In genomic region chr11:45662665-45663485, GRCh38 we compare ENCODE assay signal across 7 cellular contexts. TPM values are rescaled to one million over a fixed set of nuclear protein-coding genes. Genes with fewer than 3 reads are reported as not detected.
DNase-seq lines count a peak whose midpoint lies in the region; ATAC-seq and TF ChIP-seq lines count a peak whose summit lies in the region.

No MANE protein-coding gene starts in this region.

- no peaks in the 10 kb centered on the region for H3K36me3 ChIP-seq in MG63

- H3K9me3 ChIP-seq in MG63 = no peaks in the 10 kb centered on the region

- DNase-seq in EH (ENCODE audit: low read depth) (peak; percentile 87), MG63 (peak; percentile 42), caudate nucleus (lab: John Stamatoyannopoulos, UW) (peak in 33 of 61 donors; percentile 23 to 86 (median 45)), omental fat pad (ENCODE audit: low spot score) (no peak), NCI-H146 (lab: John Stamatoyannopoulos, UW) (no peak)

- TF ChIP-seq CTCF in omental fat pad (IDR thresholded peaks at IDR 0.05) = no peak

- ATAC-seq in omental fat pad (ENCODE audit: low FRiP score) = peak; percentile 34
- no peak for ATAC-seq in GM19455 (IDR thresholded peaks at IDR 0.05; ENCODE audit: unreplicated experiment)
- no peak for ATAC-seq in HG03565 (IDR thresholded peaks at IDR 0.05; ENCODE audit: unreplicated experiment)

- H3K4me3 ChIP-seq in MG63 = no peak overlapping the region

- peaks cover 3% of the 10 kb centered on the region; the same call in 1 of the 2 replicates for H3K27me3 ChIP-seq in MG63

- H3K27ac ChIP-seq in caudate nucleus (ENCODE audit: low read depth, low read length) = peak overlapping the region; percentile 18

RNA-seq across cellular contexts. Expression of gene CHST1, which starts 2.5 kb away (rescaled TPM):
- total RNA-seq in MG63 (2014; rRNA removed; shearing (Covaris generic); ENCODE audit: low replicate concordance) = not detected in 2 replicates
- 1 to 10 TPM in 3 of 4 donors, under 1 TPM in 1; 0.37 to 8.4 (median 2.7) TPM for total RNA-seq in omental fat pad

Comparison
In these comparisons a context has a peak if more than half of its experiments do, and no peak if none do; other contexts are left out.
1. DNase-seq: peak in EH (single experiment), MG63 (single experiment) and caudate nucleus (33 of 61); none in omental fat pad (single experiment) and NCI-H146 (single experiment).